Comparison of ENCODE assay signal across 1 cellular context in the genomic region with DNA sequence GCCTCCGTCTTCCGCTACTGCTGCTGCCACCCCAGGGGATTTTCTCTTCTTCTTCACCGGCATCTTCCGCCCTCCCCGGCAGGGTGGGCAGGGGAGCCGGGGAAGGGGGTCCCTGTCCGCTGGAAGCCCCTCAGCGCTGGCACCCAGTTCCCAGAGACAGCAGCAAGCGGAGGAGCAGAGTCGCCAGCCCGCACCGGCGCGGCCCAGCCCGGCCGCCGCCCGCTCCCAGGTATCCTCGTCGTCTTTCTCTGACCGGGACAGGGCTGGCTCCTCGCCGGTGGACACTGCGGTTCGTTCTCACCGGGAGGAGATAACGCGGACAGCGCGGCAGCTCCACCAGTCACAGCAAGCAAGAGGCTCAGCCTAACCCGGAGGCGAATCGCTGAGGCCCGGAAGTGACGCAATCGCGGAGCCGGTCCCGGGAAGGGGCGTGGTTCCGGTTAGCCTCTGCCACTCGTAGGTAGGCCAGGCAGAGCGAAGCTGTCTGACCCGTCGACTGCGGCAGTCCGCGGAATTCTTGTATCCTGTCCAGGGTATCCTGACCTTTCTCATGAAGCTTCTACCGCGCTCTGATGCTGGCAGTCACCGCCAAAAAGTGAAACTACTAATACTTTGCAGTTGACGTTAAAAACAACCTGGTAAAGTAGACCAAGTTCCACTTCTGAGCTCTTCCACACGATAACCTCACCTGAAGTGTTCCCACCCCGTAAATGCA.
TF ChIP-seq lines count a peak whose summit lies in the region.

Gene DCUN1D5, minus strand, starts transcription at position 351 of the 715 bp plus-strand sequence. Its CDS starts 288 bp downstream, at position 63.

TF ChIP-seq in HepG2, 621 proteins besides CTCF, POLR2A, EP300 and RAD21 (continued from another document and continues in another):
- TF ChIP-seq AKNA (CRISPR knock-in tag; IDR thresholded peaks at IDR 0.05; ENCODE audit: borderline replicate concordance) (no peak), ZFP36L2 (CRISPR knock-in tag; IDR thresholded peaks at IDR 0.05) (0 out of 2 replicates have a peak, but pooled peaks have one; percentile 64), ZNF577 (CRISPR knock-in tag; IDR thresholded peaks at IDR 0.05; ENCODE audit: borderline replicate concordance, low read depth) (no peak), ZBTB37 (CRISPR knock-in tag; IDR thresholded peaks at IDR 0.05) (no peak), CREM (IDR thresholded peaks at IDR 0.05) (peak; percentile 91), CREM (CRISPR knock-in tag; IDR thresholded peaks at IDR 0.05) (no peak), ZBTB3 (CRISPR knock-in tag; IDR thresholded peaks at IDR 0.05; ENCODE audit: borderline replicate concordance, low read depth) (no peak), CSRNP1 (CRISPR knock-in tag; IDR thresholded peaks at IDR 0.05) (peak; percentile 61; the same call in 1 of the 2 replicates), SOX5 (CRISPR knock-in tag; IDR thresholded peaks at IDR 0.05; ENCODE audit: borderline replicate concordance) (0 out of 2 replicates have a peak, but pooled peaks have one; percentile 28), ZEB1 (IDR thresholded peaks at IDR 0.05; ENCODE audit: insufficient replicate concordance, low read depth) (peak; percentile 43), ZNF12 (CRISPR knock-in tag; IDR thresholded peaks at IDR 0.05) (0 out of 2 replicates have a peak, but pooled peaks have one; percentile 9), MTERF4 (CRISPR knock-in tag; IDR thresholded peaks at IDR 0.05) (no peak; the same call in 1 of the 2 replicates), NFE2L1 (CRISPR knock-in tag; IDR thresholded peaks at IDR 0.05; ENCODE audit: borderline replicate concordance) (no peak), ZNF564 (CRISPR knock-in tag; IDR thresholded peaks at IDR 0.05) (0 out of 2 replicates have a peak, but pooled peaks have one; percentile 44), ZBTB34 (CRISPR knock-in tag; IDR thresholded peaks at IDR 0.05) (no peak), ZNF512 (CRISPR knock-in tag; IDR thresholded peaks at IDR 0.05) (peak; percentile 28; the same call in 1 of the 2 replicates), TAF1 (CRISPR knock-in tag; IDR thresholded peaks at IDR 0.05) (peak; percentile 91), NCOA1 (CRISPR knock-in tag; IDR thresholded peaks at IDR 0.05) (no peak; the same call in 1 of the 2 replicates), SALL1 (CRISPR knock-in tag; IDR thresholded peaks at IDR 0.05) (peak; percentile 87), MTF1 (CRISPR knock-in tag; IDR thresholded peaks at IDR 0.05) (no peak), RBM39 (IDR thresholded peaks at IDR 0.05; ENCODE audit: low read depth, low read length, poor library complexity, severe bottlenecking) (peak; percentile 70), ZNF773 (CRISPR knock-in tag; IDR thresholded peaks at IDR 0.05; ENCODE audit: borderline replicate concordance) (peak; percentile 46; the same call in 1 of the 2 replicates), NFAT5 (CRISPR knock-in tag; IDR thresholded peaks at IDR 0.05) (0 out of 2 replicates have a peak, but pooled peaks have one; percentile 32), REL (CRISPR knock-in tag; conservative IDR thresholded peaks at IDR 0.05) (no peak), ZBTB14 (CRISPR knock-in tag; IDR thresholded peaks at IDR 0.05) (no peak), PPARG (CRISPR knock-in tag; conservative IDR thresholded peaks at IDR 0.05) (no peak), BHLHE40 (IDR thresholded peaks at IDR 0.05; ENCODE audit: low read length) (no peak)
- TF ChIP-seq, protein P1, sequence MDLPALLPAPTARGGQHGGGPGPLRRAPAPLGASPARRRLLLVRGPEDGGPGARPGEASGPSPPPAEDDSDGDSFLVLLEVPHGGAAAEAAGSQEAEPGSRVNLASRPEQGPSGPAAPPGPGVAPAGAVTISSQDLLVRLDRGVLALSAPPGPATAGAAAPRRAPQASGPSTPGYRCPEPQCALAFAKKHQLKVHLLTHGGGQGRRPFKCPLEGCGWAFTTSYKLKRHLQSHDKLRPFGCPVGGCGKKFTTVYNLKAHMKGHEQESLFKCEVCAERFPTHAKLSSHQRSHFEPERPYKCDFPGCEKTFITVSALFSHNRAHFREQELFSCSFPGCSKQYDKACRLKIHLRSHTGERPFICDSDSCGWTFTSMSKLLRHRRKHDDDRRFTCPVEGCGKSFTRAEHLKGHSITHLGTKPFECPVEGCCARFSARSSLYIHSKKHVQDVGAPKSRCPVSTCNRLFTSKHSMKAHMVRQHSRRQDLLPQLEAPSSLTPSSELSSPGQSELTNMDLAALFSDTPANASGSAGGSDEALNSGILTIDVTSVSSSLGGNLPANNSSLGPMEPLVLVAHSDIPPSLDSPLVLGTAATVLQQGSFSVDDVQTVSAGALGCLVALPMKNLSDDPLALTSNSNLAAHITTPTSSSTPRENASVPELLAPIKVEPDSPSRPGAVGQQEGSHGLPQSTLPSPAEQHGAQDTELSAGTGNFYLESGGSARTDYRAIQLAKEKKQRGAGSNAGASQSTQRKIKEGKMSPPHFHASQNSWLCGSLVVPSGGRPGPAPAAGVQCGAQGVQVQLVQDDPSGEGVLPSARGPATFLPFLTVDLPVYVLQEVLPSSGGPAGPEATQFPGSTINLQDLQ (CRISPR knock-in tag; IDR thresholded peaks at IDR 0.05), result peak; percentile 40; the same call in 1 of the 2 replicates
